ENCODE assay signal across 8 cellular contexts in the genomic region with DNA sequence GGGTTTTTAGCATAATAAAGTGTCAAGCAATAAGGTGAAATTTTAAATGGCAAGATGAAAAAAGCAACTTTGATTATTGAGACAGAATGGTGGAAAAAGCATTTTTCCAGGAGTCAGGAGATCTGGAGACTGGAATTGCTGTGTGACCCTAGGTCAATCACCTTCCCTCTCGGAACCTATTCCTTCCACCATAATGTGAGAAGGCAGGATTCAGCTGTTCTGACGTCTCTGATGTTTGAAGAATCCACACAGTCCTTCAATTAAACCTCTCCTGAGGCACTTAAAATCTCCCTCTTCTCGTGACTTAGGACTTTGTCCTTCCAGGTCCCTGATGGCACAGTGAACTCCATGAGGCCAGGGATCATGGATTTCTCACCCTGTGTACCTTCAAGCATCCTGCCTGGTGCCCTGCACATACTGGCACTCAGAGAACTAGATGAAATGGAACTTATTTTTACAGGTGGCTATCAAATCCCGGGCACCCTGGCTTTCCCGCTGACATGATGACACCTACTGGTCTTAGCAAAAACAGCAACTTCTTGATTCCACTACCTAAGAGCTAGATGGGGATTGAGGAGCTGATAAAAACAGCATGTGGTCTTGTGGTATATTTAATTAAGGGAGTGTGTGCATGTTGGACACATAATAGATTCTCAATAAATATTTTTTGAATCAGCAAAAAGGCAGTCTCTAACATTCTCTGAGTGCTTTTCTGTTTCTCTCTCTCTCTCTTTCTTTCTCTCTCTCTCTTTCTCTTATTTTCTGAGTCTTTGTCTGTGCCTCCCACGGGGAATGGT.
DNase-seq lines count a peak whose midpoint lies in the region; ATAC-seq and TF ChIP-seq lines count a peak whose summit lies in the region.

No MANE protein-coding gene starts in this region.

- H3K36me3 ChIP-seq in brain microvascular endothelial cell (replicated peaks): no peaks in the 10 kb centered on the region

- TF ChIP-seq CTCF in brain microvascular endothelial cell (IDR thresholded peaks at IDR 0.05; ENCODE audit: low read depth, low read length, missing control alignments): peak; percentile 87

- no peak overlapping the region for H3K27ac ChIP-seq in brain microvascular endothelial cell

- no peak for ATAC-seq in HG02623 (IDR thresholded peaks at IDR 0.05; ENCODE audit: unreplicated experiment)

- no peak overlapping the region for H3K4me3 ChIP-seq in brain microvascular endothelial cell (ENCODE audit: low read depth, low read length)

- in situ Hi-C loops in brain microvascular endothelial cell (cut with HindIII; ENCODE audit: low pct_ligation_motif_present, low sequenced_read_pairs): no loop called here

- H3K27me3 ChIP-seq in brain microvascular endothelial cell (replicated peaks): peaks cover 4% of the 10 kb centered on the region

- DNase-seq in activated gamma-delta T cell treated with Interleukin-2 at 50 U/mL for 16 hours (peak; percentile 35), activated gamma-delta T cell (lab: John Stamatoyannopoulos, UW) (no peak), NCI-H1105 treated with DMSO at 0.1 percent for 48 hours (lab: John Stamatoyannopoulos, UW) (peak; percentile 87), SKM-1 treated with dmso at 0.1 percent for 144 hours (lab: John Stamatoyannopoulos, UW; ENCODE audit: unreplicated experiment) (peak; percentile 62), brain microvascular endothelial cell (peak; percentile 29), inferior parietal cortex (ENCODE audit: extremely low spot score) (peak; percentile 68)
- DNase-seq in stimulated activated CD4-positive, alpha-beta T cell treated with anti-CD3 and anti-CD28 coated beads, Interleukin-1b, Interleukin-23, amount 100 ng/mL, for 48 hours: peak; percentile 32
